Comparison of ENCODE assay signal across 1 cellular context in the genomic region with DNA sequence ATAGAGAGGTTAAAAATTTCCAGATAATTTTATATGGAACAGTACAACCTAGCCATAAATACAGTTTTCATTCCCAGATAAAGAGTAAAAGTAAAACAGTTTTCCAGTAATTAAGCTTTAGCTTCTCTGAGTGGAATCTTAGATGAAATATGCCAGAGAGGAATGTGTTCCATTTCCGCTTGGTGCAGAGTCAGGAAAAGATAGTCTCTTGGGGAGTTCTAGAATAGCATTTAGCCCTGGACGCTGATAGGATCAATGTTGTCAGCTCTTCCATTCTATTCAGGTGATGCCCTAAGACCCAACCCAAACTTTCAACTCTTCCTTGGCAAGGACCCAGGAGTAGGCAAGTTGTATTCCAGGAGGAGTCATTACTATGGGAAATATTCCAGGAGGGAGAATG.
TF ChIP-seq lines count a peak whose summit lies in the region.

No MANE protein-coding gene starts in this region.

TF ChIP-seq in SK-N-SH, 30 proteins besides CTCF, POLR2A, EP300 and RAD21 (continued from another document):
- TF ChIP-seq, protein P1, sequence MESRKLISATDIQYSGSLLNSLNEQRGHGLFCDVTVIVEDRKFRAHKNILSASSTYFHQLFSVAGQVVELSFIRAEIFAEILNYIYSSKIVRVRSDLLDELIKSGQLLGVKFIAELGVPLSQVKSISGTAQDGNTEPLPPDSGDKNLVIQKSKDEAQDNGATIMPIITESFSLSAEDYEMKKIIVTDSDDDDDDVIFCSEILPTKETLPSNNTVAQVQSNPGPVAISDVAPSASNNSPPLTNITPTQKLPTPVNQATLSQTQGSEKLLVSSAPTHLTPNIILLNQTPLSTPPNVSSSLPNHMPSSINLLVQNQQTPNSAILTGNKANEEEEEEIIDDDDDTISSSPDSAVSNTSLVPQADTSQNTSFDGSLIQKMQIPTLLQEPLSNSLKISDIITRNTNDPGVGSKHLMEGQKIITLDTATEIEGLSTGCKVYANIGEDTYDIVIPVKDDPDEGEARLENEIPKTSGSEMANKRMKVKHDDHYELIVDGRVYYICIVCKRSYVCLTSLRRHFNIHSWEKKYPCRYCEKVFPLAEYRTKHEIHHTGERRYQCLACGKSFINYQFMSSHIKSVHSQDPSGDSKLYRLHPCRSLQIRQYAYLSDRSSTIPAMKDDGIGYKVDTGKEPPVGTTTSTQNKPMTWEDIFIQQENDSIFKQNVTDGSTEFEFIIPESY (IDR thresholded peaks at IDR 0.05; ENCODE audit: borderline replicate concordance, low read depth): no peak
- TF ChIP-seq, protein P2, sequence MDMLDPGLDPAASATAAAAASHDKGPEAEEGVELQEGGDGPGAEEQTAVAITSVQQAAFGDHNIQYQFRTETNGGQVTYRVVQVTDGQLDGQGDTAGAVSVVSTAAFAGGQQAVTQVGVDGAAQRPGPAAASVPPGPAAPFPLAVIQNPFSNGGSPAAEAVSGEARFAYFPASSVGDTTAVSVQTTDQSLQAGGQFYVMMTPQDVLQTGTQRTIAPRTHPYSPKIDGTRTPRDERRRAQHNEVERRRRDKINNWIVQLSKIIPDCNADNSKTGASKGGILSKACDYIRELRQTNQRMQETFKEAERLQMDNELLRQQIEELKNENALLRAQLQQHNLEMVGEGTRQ (IDR thresholded peaks at IDR 0.05; ENCODE audit: borderline replicate concordance, low read depth, low read length): no peak
